11 cellular contexts compared by ENCODE assay signal in the genomic region with DNA sequence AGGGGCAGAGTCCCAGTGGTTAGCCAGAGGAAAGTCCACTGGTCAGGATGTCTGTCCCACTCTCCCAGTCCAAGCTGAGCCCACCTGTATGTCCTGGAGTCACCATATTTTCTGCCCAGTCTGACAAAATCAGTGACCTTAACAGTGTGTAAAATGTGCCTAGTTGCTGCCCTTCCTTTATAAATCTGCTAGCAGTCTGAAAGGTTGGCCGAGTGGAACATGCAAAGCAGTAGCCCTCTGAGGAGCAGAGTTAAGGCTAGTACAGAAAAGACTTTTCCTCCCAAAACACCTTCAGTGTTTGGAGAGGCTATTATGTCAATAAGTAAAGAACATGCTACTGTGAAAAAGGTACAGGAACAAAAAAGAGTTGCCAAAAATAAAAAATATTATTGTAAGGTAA.
DNase-seq lines count a peak whose midpoint lies in the region; ATAC-seq lines count a peak whose summit lies in the region.
"Had no signal": no experiment of that assay in that cellular context is flagged by ENCODE, and none has a peak within 500 bp of the region (broad histone marks: within the 10 kb centered on the region; RNA-seq: fewer than 3 reads in every experiment).

No MANE protein-coding gene starts in this region.

- H3K9me3 Mint-ChIP-seq in stimulated activated memory B cell treated with anti-CD40 and anti-IgM and Interleukin-4, amounts not matched to agents 10 μg/mL and 1 μg/mL and 100 μg/mL, for 72 hours, result no peaks in the 10 kb centered on the region
- H3K9me3 Mint-ChIP-seq: CD4-positive, CD25-positive, alpha-beta regulatory T cell had no signal

- H3K4me1 Mint-ChIP-seq in stimulated activated memory B cell treated with anti-CD40 and anti-IgM and Interleukin-4, amounts not matched to agents 10 μg/mL and 1 μg/mL and 100 μg/mL, for 72 hours, result peaks cover 58% of the 10 kb centered on the region

- no peaks in the 10 kb centered on the region for H3K27me3 Mint-ChIP-seq in stimulated activated memory B cell treated with anti-CD40 and anti-IgM and Interleukin-4, amounts not matched to agents 10 μg/mL and 1 μg/mL and 100 μg/mL, for 72 hours
- H3K27me3 Mint-ChIP-seq: CD4-positive, CD25-positive, alpha-beta regulatory T cell had no signal

- no peak overlapping the region for H3K4me3 Mint-ChIP-seq in stimulated activated memory B cell treated with anti-CD40 and anti-IgM and Interleukin-4, amounts not matched to agents 10 μg/mL and 1 μg/mL and 100 μg/mL, for 72 hours
- H3K4me3 Mint-ChIP-seq: CD4-positive, CD25-positive, alpha-beta regulatory T cell had no signal

- no peak for DNase-seq in hypothalamus (lab: John Stamatoyannopoulos, UW)
- DNase-seq in activated CD8-positive, alpha-beta memory T cell treated with anti-CD3 and anti-CD28 coated beads, Interleukin-2, amount 50 U/mL, for 4 hours, result no peak
- DNase-seq in GDM1 (lab: John Stamatoyannopoulos, UW), result no peak
- DNase-seq: CD4-positive, CD25-positive, alpha-beta regulatory T cell; GF-D8; NCI-H1694 treated with DMSO at 0.1 percent for 48 hours; SJCRH30 had no signal

- H3K27ac Mint-ChIP-seq in stimulated activated memory B cell treated with anti-CD40 and anti-IgM and Interleukin-4, amounts not matched to agents 10 μg/mL and 1 μg/mL and 100 μg/mL, for 72 hours, result peak overlapping the region; percentile 81

- ATAC-seq in GM19035 (IDR thresholded peaks at IDR 0.05; ENCODE audit: unreplicated experiment) (peak; percentile 55), GM21786 (IDR thresholded peaks at IDR 0.05; ENCODE audit: unreplicated experiment) (peak; percentile 72), HG03432 (IDR thresholded peaks at IDR 0.05; ENCODE audit: unreplicated experiment) (peak; percentile 63)
- ATAC-seq in stimulated activated memory B cell treated with anti-CD40 and anti-IgM and Interleukin-4, amounts not matched to agents 10 μg/mL and 1 μg/mL and 100 μg/mL, for 72 hours, result peak; percentile 77

- peaks cover 9% of the 10 kb centered on the region for H3K36me3 Mint-ChIP-seq in stimulated activated memory B cell treated with anti-CD40 and anti-IgM and Interleukin-4, amounts not matched to agents 10 μg/mL and 1 μg/mL and 100 μg/mL, for 72 hours
- H3K36me3 Mint-ChIP-seq: CD4-positive, CD25-positive, alpha-beta regulatory T cell had no signal
